In the genomic region with DNA sequence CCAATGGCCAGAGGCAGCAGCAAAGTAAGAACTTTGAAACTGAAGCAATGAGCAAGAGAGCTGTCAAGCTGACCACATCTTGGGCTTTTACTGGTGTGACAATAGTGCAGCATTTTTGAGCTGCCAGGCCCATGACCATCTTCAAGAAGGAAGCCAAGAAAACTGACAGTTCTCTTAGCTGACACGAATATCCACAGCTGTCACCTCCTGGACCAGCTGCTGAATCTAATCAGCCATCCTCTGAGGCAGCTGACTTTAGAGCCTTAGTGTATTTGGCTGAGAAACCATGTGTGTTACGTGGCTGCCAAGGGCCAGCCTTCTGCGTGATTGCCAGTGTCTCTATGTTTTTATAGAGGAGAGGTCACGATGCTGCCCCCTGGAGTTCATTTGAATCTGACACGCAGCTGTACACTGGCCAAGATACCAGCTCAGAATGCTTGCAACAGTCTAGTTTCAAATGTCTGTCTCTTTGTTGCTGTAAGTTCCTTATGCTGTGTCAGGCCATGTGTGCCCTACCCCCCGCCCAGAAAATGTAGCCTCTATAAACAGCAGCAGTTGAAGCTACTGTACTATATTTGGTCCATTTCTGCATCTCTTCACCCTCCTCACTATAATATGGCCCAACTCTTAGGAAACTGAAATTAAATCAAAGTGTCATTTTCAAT, we compare ENCODE assay signal across 9 cellular contexts. TPM values are rescaled to one million over a fixed set of nuclear protein-coding genes. Genes with fewer than 3 reads are reported as not detected.
DNase-seq lines count a peak whose midpoint lies in the region; ATAC-seq and TF ChIP-seq lines count a peak whose summit lies in the region.
"Had no signal": no experiment of that assay in that cellular context is flagged by ENCODE, and none has a peak within 500 bp of the region (broad histone marks: within the 10 kb centered on the region; RNA-seq: fewer than 3 reads in every experiment).

No MANE protein-coding gene starts in this region.

- intact Hi-C loops in heart right ventricle (cut with DNase I), result loop anchor here in 6 of 10 donors (2.0 to 10.0 kb wide), 4 partner anchors 38 to 153 kb away; a partner anchor contains a TSS

- no peaks in the 10 kb centered on the region for H3K4me1 ChIP-seq in OCI-LY3 (ENCODE audit: low read length)
- H3K4me1 ChIP-seq in heart right ventricle, result peaks cover 7 to 72% (median 43%) of the 10 kb centered on the region in 9 donors

- WGBS in heart right ventricle, 2 donors, result 8% methylated on average over 6 of the region's 6 CpGs

- H4K20me1 ChIP-seq in OCI-LY3 (ENCODE audit: insufficient read depth, low read length), result no peaks in the 10 kb centered on the region

- H3K36me3 ChIP-seq in OCI-LY3 (replicated peaks; ENCODE audit: low read depth, low read length), result no peaks in the 10 kb centered on the region
- H3K36me3 ChIP-seq in heart right ventricle, result peaks cover 0 to 90% (median 35%) of the 10 kb centered on the region in 9 donors

- peak; percentile 91 for ATAC-seq in GM21529 (IDR thresholded peaks at IDR 0.05; ENCODE audit: unreplicated experiment)
- peak; percentile 91 to 95 (median 93) for ATAC-seq in heart right ventricle

- no peaks in the 10 kb centered on the region for H3K27me3 ChIP-seq in OCI-LY3 (ENCODE audit: low read depth, low read length)
- H3K27me3 ChIP-seq in heart right ventricle, result no peaks in the 10 kb centered on the region

- no peak overlapping the region for H3K27ac Mint-ChIP-seq in activated naive CD8-positive, alpha-beta T cell treated with anti-CD3 and anti-CD28 coated beads for 36 hours
- H3K27ac Mint-ChIP-seq: activated naive CD4-positive, alpha-beta T cell treated with anti-CD3 and anti-CD28 coated beads, Interleukin-2, amount 50 U/mL, for 24 hours had no signal

- H3K4me3 Mint-ChIP-seq in activated naive CD8-positive, alpha-beta T cell treated with anti-CD3 and anti-CD28 coated beads for 36 hours, result no peak overlapping the region
- H3K4me3 Mint-ChIP-seq: activated naive CD4-positive, alpha-beta T cell treated with anti-CD3 and anti-CD28 coated beads, Interleukin-2, amount 50 U/mL, for 24 hours had no signal

- H3K9me3 ChIP-seq in OCI-LY3 (ENCODE audit: insufficient read depth, low read length) (no peaks in the 10 kb centered on the region), heart right ventricle (no peaks in the 10 kb centered on the region)

- H3K4me2 ChIP-seq in OCI-LY3 (ENCODE audit: low read length), result peak overlapping the region; percentile 36; the same call in 1 of the 2 replicates

- H3K9me3 Mint-ChIP-seq in activated naive CD8-positive, alpha-beta T cell treated with anti-CD3 and anti-CD28 coated beads for 36 hours, result no peaks in the 10 kb centered on the region
- H3K9me3 Mint-ChIP-seq: activated naive CD4-positive, alpha-beta T cell treated with anti-CD3 and anti-CD28 coated beads, Interleukin-2, amount 50 U/mL, for 24 hours had no signal

- TF ChIP-seq CTCF in OCI-LY3 (IDR thresholded peaks at IDR 0.05; ENCODE audit: low read depth, low read length) (peak; percentile 62), heart right ventricle (IDR thresholded peaks at IDR 0.05) (peak; percentile 49 to 76 (median 69))

- H3K4me1 Mint-ChIP-seq in activated naive CD8-positive, alpha-beta T cell treated with anti-CD3 and anti-CD28 coated beads for 36 hours, result no peaks in the 10 kb centered on the region
- H3K4me1 Mint-ChIP-seq: activated naive CD4-positive, alpha-beta T cell treated with anti-CD3 and anti-CD28 coated beads, Interleukin-2, amount 50 U/mL, for 24 hours had no signal

- H3K27ac ChIP-seq in OCI-LY3 (ENCODE audit: low read length), result no peak overlapping the region
- H3K27ac ChIP-seq in heart right ventricle, result peak overlapping the region; percentile 1 to 83 (median 62)

- H3K9ac ChIP-seq in OCI-LY3 (ENCODE audit: low read length), result no peak overlapping the region

- H3K4me3 ChIP-seq in OCI-LY3 (ENCODE audit: low read length) (no peak overlapping the region), heart right ventricle (no peak overlapping the region)

- no peaks in the 10 kb centered on the region for H3K36me3 Mint-ChIP-seq in activated naive CD8-positive, alpha-beta T cell treated with anti-CD3 and anti-CD28 coated beads for 36 hours
- H3K36me3 Mint-ChIP-seq: activated naive CD4-positive, alpha-beta T cell treated with anti-CD3 and anti-CD28 coated beads, Interleukin-2, amount 50 U/mL, for 24 hours had no signal

- no peaks in the 10 kb centered on the region for H3K27me3 Mint-ChIP-seq in activated naive CD8-positive, alpha-beta T cell treated with anti-CD3 and anti-CD28 coated beads for 36 hours

- no peak overlapping the region for H2AFZ ChIP-seq in OCI-LY3 (ENCODE audit: low read depth, low read length)

- DNase-seq in GM03348 (ENCODE audit: low spot score), result peak; percentile 62
- peak; percentile 68 for DNase-seq in HT1080 (ENCODE audit: low read depth)
- DNase-seq in activated naive CD8-positive, alpha-beta T cell treated with anti-CD3 and anti-CD28 coated beads for 36 hours, result peak; percentile 21
- peak; percentile 68 to 88 for DNase-seq in heart right ventricle
- DNase-seq in retina, result peak; percentile 77
- no peak for DNase-seq in 8988T

- H3K79me2 ChIP-seq in OCI-LY3 (ENCODE audit: low read length), result no peaks in the 10 kb centered on the region

RNA-seq across cellular contexts. Expression of a gene that starts 39.7 kb away (rescaled TPM):
- 0.23 and 0.63 TPM in 2 replicates for total RNA-seq in HT1080 (2014; rRNA removed; shearing (Covaris generic))
- polyA plus RNA-seq in HT1080 (2015; cell fraction: cytosol; rRNA removed), result 1.5 and 2.5 TPM in 2 replicates
- 3.9 and 4.1 TPM in 2 replicates for polyA plus RNA-seq in HT1080 (2015; cell fraction: nucleus; rRNA removed)
- not detected for total RNA-seq in activated naive CD8-positive, alpha-beta T cell treated with anti-CD3 and anti-CD28 coated beads for 36 hours
- 100 to 1,000 TPM in 7 of 10 donors, 10 to 100 TPM in 3; 82.5 to 173 (median 121) TPM for total RNA-seq in heart right ventricle
- polyA plus RNA-seq in heart right ventricle, result 100 to 1,000 TPM in 1 of 2 donors, 10 to 100 TPM in 1; 81.2 to 194 TPM

Comparison
In these comparisons a context has a peak if more than half of its experiments do, and no peak if none do; other contexts are left out.
1. RNA of a gene that starts 39.7 kb away (total RNA-seq): 82.5 to 173 TPM in heart right ventricle; 0.23 to 0.63 TPM in HT1080 and not detected in activated naive CD8-positive, alpha-beta T cell treated with anti-CD3 and anti-CD28 coated beads for 36 hours; every median in the first group is over 10 times any median in the second.